8 cellular contexts compared by ENCODE assay signal in genomic region chr2:84781942-84782716, GRCh38.
A peak's percentile ranks its signal among the peaks of the same experiment; 100 is the strongest.
DNase-seq lines count a peak whose midpoint lies in the region; ATAC-seq and TF ChIP-seq lines count a peak whose summit lies in the region.

No MANE protein-coding gene starts in this region.

- no peak overlapping the region for H3K4me3 ChIP-seq in breast epithelium
- no peak overlapping the region for H3K4me3 ChIP-seq in IMR-90 (ENCODE audit: insufficient read depth, low read depth, low read length)
- no peak overlapping the region for H3K4me3 ChIP-seq in BE2C (ENCODE audit: low read depth, low read length)

- DNase-seq in MCF 10A (ENCODE audit: unreplicated experiment) (peak; percentile 66), breast epithelium (ENCODE audit: low spot score in 2 of 2) (no peak), IMR-90 (peak; percentile 15), activated T-cell treated with anti-CD3 and anti-CD28 coated beads for 48 hours (ENCODE audit: low read depth) (peak; percentile 35), naive B cell (peak; percentile 42), RPMI8226 (no peak), NCI-H2081 (lab: John Stamatoyannopoulos, UW) (no peak), BE2C (no peak)

- no peak overlapping the region for H2AK5ac ChIP-seq in IMR-90 (ENCODE audit: low read depth, low read length)

- H3K27me3 Mint-ChIP-seq in MCF 10A (ENCODE audit: insufficient read depth, unreplicated experiment) (no peaks in the 10 kb centered on the region), naive B cell (peaks cover 0 to 10% (median 0%) of the 10 kb centered on the region in 3 donors)

- H3K27ac ChIP-seq in breast epithelium: no peak overlapping the region
- H3K27ac ChIP-seq in IMR-90 (ENCODE audit: insufficient read depth, low read length): no peak overlapping the region

- H2BK120ac ChIP-seq in IMR-90 (ENCODE audit: low read depth, low read length): no peak overlapping the region

- no peaks in the 10 kb centered on the region for H3K9me1 ChIP-seq in IMR-90 (ENCODE audit: insufficient read depth, low read length)

- BruUV-seq in MCF 10A (replicated peaks; lab: Mats Ljungman, UMichigan) (no TSS peak), IMR-90 (replicated peaks; lab: Mats Ljungman, UMichigan) (no TSS peak)

- no peak overlapping the region for H2AK9ac ChIP-seq in IMR-90 (replicated peaks; ENCODE audit: low read depth, low read length, poor library complexity)

- dilution Hi-C loops in IMR-90 (cut with HindIII; ENCODE audit: low sequenced_read_pairs, unreplicated experiment): no loop called here

- H3K23ac ChIP-seq in IMR-90 (ENCODE audit: low read depth, low read length): no peak overlapping the region

- H2BK20ac ChIP-seq in IMR-90 (ENCODE audit: low read depth, low read length): no peak overlapping the region

- no peak overlapping the region for H3K14ac ChIP-seq in IMR-90 (replicated peaks; ENCODE audit: low read depth, low read length)

- no peaks in the 10 kb centered on the region for H4K20me1 ChIP-seq in IMR-90 (ENCODE audit: insufficient read depth, low read length)

- H3K9me3 ChIP-seq in breast epithelium (no peaks in the 10 kb centered on the region), IMR-90 (ENCODE audit: control insufficient read depth, insufficient read depth, low read length) (no peaks in the 10 kb centered on the region), BE2C (no peaks in the 10 kb centered on the region)

- CTCF ChIA-PET in MCF 10A (lab: Yijun Ruan, JAX) (no interaction called here), IMR-90 (lab: Yijun Ruan, JAX) (no interaction called here)

- TF ChIP-seq RAD21 in IMR-90 (IDR thresholded peaks at IDR 0.05; ENCODE audit: low read length): no peak

- no peak overlapping the region for H2BK15ac ChIP-seq in IMR-90 (ENCODE audit: low read depth, low read length)

- no peaks in the 10 kb centered on the region for H3K4me1 ChIP-seq in breast epithelium
- 0 out of 2 replicates have a peak, but pooled peaks cover 2% of the 10 kb centered on the region for H3K4me1 ChIP-seq in IMR-90 (ENCODE audit: control insufficient read depth, insufficient read depth, low read length)
- no peaks in the 10 kb centered on the region for H3K4me1 ChIP-seq in BE2C

- in situ Hi-C loops in IMR-90 (cut with MboI; ENCODE audit: low sequenced_read_pairs): no loop called here

- H2BK5ac ChIP-seq in IMR-90 (ENCODE audit: low read depth, low read length, poor library complexity, severe bottlenecking): no peak overlapping the region

- TF ChIP-seq CTCF in MCF 10A (IDR thresholded peaks at IDR 0.05; ENCODE audit: unreplicated experiment) (no peak), breast epithelium (IDR thresholded peaks at IDR 0.05) (no peak), IMR-90 (conservative IDR thresholded peaks at IDR 0.05; ENCODE audit: low read depth, low read length) (no peak), BE2C (IDR thresholded peaks at IDR 0.05; ENCODE audit: low read depth, low read length) (no peak)

- H3K36me3 Mint-ChIP-seq in MCF 10A (ENCODE audit: insufficient read depth, unreplicated experiment) (peaks cover 6% of the 10 kb centered on the region), naive B cell (peaks cover 0 to 12% of the 10 kb centered on the region in 2 donors)

- no peak overlapping the region for H4K5ac ChIP-seq in IMR-90 (ENCODE audit: low read depth, low read length)

- intact Hi-C loops in MCF 10A (cut with micrococcal nuclease): no loop called here
- intact Hi-C loops in breast epithelium (cut with DNase I; ENCODE audit: low total_unique reads): no loop called here
- intact Hi-C loops in IMR-90 (cut with micrococcal nuclease): no loop called here

- no peak overlapping the region for H3K9ac ChIP-seq in IMR-90 (ENCODE audit: low read depth, low read length)

- no peak overlapping the region for H3K4me2 ChIP-seq in IMR-90 (ENCODE audit: low read depth, low read length)

- WGBS in IMR-90 (ENCODE audit: extremely low coverage in 2 of 2, insufficient read length in 1 of 2), 2 experiments: no CpG with 5 or more reads among the region's 3 CpGs

- H4K8ac ChIP-seq in IMR-90 (ENCODE audit: low read depth in 2 of 2, low read length in 2 of 2): no peak overlapping the region

- H3K36me3 ChIP-seq in breast epithelium (no peaks in the 10 kb centered on the region), IMR-90 (ENCODE audit: control insufficient read depth, insufficient read depth, low read length) (no peaks in the 10 kb centered on the region), BE2C (no peaks in the 10 kb centered on the region)

- H3K27ac Mint-ChIP-seq in MCF 10A (ENCODE audit: low read depth, unreplicated experiment): peak overlapping the region; percentile 81
- H3K27ac Mint-ChIP-seq in naive B cell: peak overlapping the region in 4 of 6 donors; percentile 24 to 57 (median 36)

- H4K91ac ChIP-seq in IMR-90 (ENCODE audit: insufficient read depth, low read depth, low read length): no peak overlapping the region

- no peak for ATAC-seq in IMR-90 (ENCODE audit: low read depth)
- ATAC-seq in naive B cell (ENCODE audit: low read depth in 2 of 2): peak; percentile 94 to 98

- no peak overlapping the region for H3K56ac ChIP-seq in IMR-90 (ENCODE audit: extremely low read depth, insufficient read depth, low read length)

- peak overlapping the region; percentile 29 for H2AFZ ChIP-seq in IMR-90 (replicated peaks; ENCODE audit: low read length, poor library complexity)

- no peaks in the 10 kb centered on the region for H3K27me3 ChIP-seq in breast epithelium
- H3K27me3 ChIP-seq in IMR-90 (ENCODE audit: control insufficient read depth, insufficient read depth, low read length): no peaks in the 10 kb centered on the region
- H3K27me3 ChIP-seq in BE2C: no peaks in the 10 kb centered on the region

- no peak overlapping the region for H3K4me3 Mint-ChIP-seq in MCF 10A (ENCODE audit: unreplicated experiment)
- H3K4me3 Mint-ChIP-seq in naive B cell: peak overlapping the region in 6 of 8 donors; percentile 22 to 78 (median 44)

- POLR2A ChIA-PET in MCF 10A (lab: Yijun Ruan, JAX): interaction anchor here (0.6 to 1.3 kb wide), 2 partner anchors 19 to 148 kb away, joined by 3 to 4 read pairs; no protein-coding TSS in a partner anchor
- POLR2A ChIA-PET in IMR-90 (lab: Charles Lee; ENCODE audit: unreplicated experiment): no interaction called here

- H3K9me3 Mint-ChIP-seq in MCF 10A (ENCODE audit: unreplicated experiment): peaks cover 6% of the 10 kb centered on the region
- peaks cover 0 to 5% (median 1%) of the 10 kb centered on the region in 7 donors for H3K9me3 Mint-ChIP-seq in naive B cell

- TF ChIP-seq POLR2A in breast epithelium (IDR thresholded peaks at IDR 0.05) (no peak), IMR-90 (IDR thresholded peaks at IDR 0.05; ENCODE audit: low read depth, low read length) (no peak)

- H3K4me1 Mint-ChIP-seq in MCF 10A (ENCODE audit: insufficient read depth, unreplicated experiment) (no peaks in the 10 kb centered on the region), naive B cell (peaks cover 28 to 44% (median 43%) of the 10 kb centered on the region in 3 donors)

- H3K18ac ChIP-seq in IMR-90 (ENCODE audit: low read depth, low read length): no peak overlapping the region

- no peaks in the 10 kb centered on the region for H3K79me1 ChIP-seq in IMR-90 (ENCODE audit: low read depth in 1 of 2, low read length in 2 of 2)

- H3K4ac ChIP-seq in IMR-90 (ENCODE audit: low read depth, low read length): no peak overlapping the region

TF ChIP-seq in IMR-90, 13 proteins besides CTCF, POLR2A, EP300 and RAD21:
- no peak for TF ChIP-seq RFX5 (IDR thresholded peaks at IDR 0.05; ENCODE audit: low read depth, low read length)
- no peak for TF ChIP-seq USF2 (IDR thresholded peaks at IDR 0.05; ENCODE audit: low read depth, low read length)
- TF ChIP-seq MAZ (IDR thresholded peaks at IDR 0.05; ENCODE audit: borderline replicate concordance, low read depth, low read length): no peak
- TF ChIP-seq ELK1 (IDR thresholded peaks at IDR 0.05; ENCODE audit: borderline replicate concordance, low read depth, low read length): no peak
- TF ChIP-seq CHD1 (IDR thresholded peaks at IDR 0.05; ENCODE audit: low read depth, low read length): no peak
- no peak for TF ChIP-seq FOS (IDR thresholded peaks at IDR 0.05; ENCODE audit: low read depth, low read length)
- TF ChIP-seq MAFK (IDR thresholded peaks at IDR 0.05; ENCODE audit: low read depth, low read length): no peak
- TF ChIP-seq SMC3 (IDR thresholded peaks at IDR 0.05; ENCODE audit: low read depth, low read length): no peak
- TF ChIP-seq RCOR1 (IDR thresholded peaks at IDR 0.05; ENCODE audit: insufficient replicate concordance, low read length): no peak
- TF ChIP-seq CEBPB (IDR thresholded peaks at IDR 0.05; ENCODE audit: low read depth, low read length): no peak
- TF ChIP-seq MXI1 (IDR thresholded peaks at IDR 0.05; ENCODE audit: borderline replicate concordance, low read depth, low read length): no peak
- TF ChIP-seq BHLHE40 (IDR thresholded peaks at IDR 0.05; ENCODE audit: low read depth, low read length): no peak

Comparison
In these comparisons a context has a peak if more than half of its experiments do, and no peak if none do; other contexts are left out.
1. DNase-seq: peak in MCF 10A (single experiment), IMR-90 (single experiment), activated T-cell treated with anti-CD3 and anti-CD28 coated beads for 48 hours (single experiment) and naive B cell (single experiment); none in breast epithelium (0 of 2), RPMI8226 (single experiment), NCI-H2081 (0 of 2) and BE2C (single experiment).